In the genomic region with DNA sequence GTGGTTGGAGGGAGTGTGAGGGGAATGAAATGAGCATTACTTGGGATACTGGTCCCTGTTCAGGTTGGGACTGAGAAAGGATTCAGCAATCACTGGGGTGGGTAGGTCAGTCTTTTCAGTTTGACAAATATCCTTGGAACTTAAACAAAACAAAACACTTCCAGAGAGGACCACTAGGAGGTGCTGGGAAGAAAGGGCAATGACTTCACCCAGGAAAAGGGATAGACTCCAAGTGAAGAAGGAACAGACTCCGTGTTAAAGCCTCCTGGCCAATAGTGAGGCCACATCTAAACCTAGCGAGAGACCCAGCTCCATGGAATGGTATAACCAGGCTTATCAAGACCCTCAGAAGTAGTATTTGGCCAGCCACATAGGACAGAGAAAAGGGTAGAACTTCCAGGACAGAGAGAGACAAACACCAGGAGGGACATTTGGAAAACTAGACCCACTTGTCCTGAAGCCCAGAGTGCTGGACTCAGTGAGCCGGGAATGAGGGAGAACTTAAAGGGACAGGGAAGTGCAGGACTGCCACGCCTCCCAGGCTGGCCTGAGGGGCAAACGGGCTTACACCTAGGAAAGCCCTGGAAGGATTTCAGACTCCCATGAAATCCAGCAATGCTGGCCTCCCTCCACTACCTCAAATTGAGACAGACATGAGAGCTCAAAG, we compare ENCODE assay signal across 8 cellular contexts. TPM values are rescaled to one million over a fixed set of nuclear protein-coding genes. Genes with fewer than 3 reads are reported as not detected.
DNase-seq lines count a peak whose midpoint lies in the region; TF ChIP-seq lines count a peak whose summit lies in the region.

No MANE protein-coding gene starts in this region.

- no peak overlapping the region for H3K9ac ChIP-seq in OCI-LY3 (ENCODE audit: low read length)

- H3K4me3 Mint-ChIP-seq in nephron progenitor cell, result no peak overlapping the region
- no peak overlapping the region for H3K4me3 Mint-ChIP-seq in activated T-helper 1 cell treated with anti-CD3 and anti-CD28 coated beads, Interleukin-12 subunit alpha, Interleukin-12 subunit beta, Interleukin-2, Interleukin-4 antibody, amounts not matched to agents 30 ng/mL and 10 ng/mL and 1 ng/mL, durations not matched to agents 14 hours and 24 hours and 36 hours

- DNase-seq in AG09319 (ENCODE audit: extremely low read depth, low read depth) (peak; percentile 10), GM13976 (ENCODE audit: low spot score) (peak; percentile 59), erythroblast (lab: John Stamatoyannopoulos, UW) (peak; percentile 41 to 56), nephron progenitor cell (peak; percentile 15), amniotic stem cell (lab: John Stamatoyannopoulos, UW) (no peak)
- no peak for DNase-seq in activated T-helper 1 cell treated with anti-CD3 and anti-CD28 coated beads, Interleukin-12 subunit alpha, Interleukin-12 subunit beta, Interleukin-2, Interleukin-4 antibody, amounts not matched to agents 30 ng/mL and 10 ng/mL and 1 ng/mL, durations not matched to agents 14 hours and 24 hours and 36 hours (ENCODE audit: low spot score)
- no peak for DNase-seq in stimulated activated CD4-positive, alpha-beta T cell treated with anti-CD3 and anti-CD28 coated beads, Interleukin-4, amount 100 ng/mL, for 4 hours

- no peaks in the 10 kb centered on the region for H3K9me3 ChIP-seq in OCI-LY3 (ENCODE audit: insufficient read depth, low read length)

- peaks cover 29% of the 10 kb centered on the region for H3K4me1 Mint-ChIP-seq in nephron progenitor cell
- peaks cover 9% of the 10 kb centered on the region for H3K4me1 Mint-ChIP-seq in activated T-helper 1 cell treated with anti-CD3 and anti-CD28 coated beads, Interleukin-12 subunit alpha, Interleukin-12 subunit beta, Interleukin-2, Interleukin-4 antibody, amounts not matched to agents 30 ng/mL and 10 ng/mL and 1 ng/mL, durations not matched to agents 14 hours and 24 hours and 36 hours (ENCODE audit: low read depth)

- H3K4me1 ChIP-seq in OCI-LY3 (ENCODE audit: low read length), result peaks cover 13% of the 10 kb centered on the region

- no peak overlapping the region for H3K4me2 ChIP-seq in OCI-LY3 (ENCODE audit: low read length)

- no peak for TF ChIP-seq POLR2A in erythroblast (IDR thresholded peaks at IDR 0.05; ENCODE audit: low read length)

- no peak overlapping the region for H3K4me3 ChIP-seq in OCI-LY3 (ENCODE audit: low read length)

- no peak overlapping the region for H3K27ac ChIP-seq in OCI-LY3 (ENCODE audit: low read length)

- no peaks in the 10 kb centered on the region for H3K27me3 ChIP-seq in OCI-LY3 (ENCODE audit: low read depth, low read length)

- no peak overlapping the region for H2AFZ ChIP-seq in OCI-LY3 (ENCODE audit: low read depth, low read length)

- in situ Hi-C loops in GM13976 (cut with MboI; ENCODE audit: low sequenced_read_pairs, unreplicated experiment), result no loop called here

- no peak overlapping the region for H3K27ac Mint-ChIP-seq in nephron progenitor cell
- H3K27ac Mint-ChIP-seq in activated T-helper 1 cell treated with anti-CD3 and anti-CD28 coated beads, Interleukin-12 subunit alpha, Interleukin-12 subunit beta, Interleukin-2, Interleukin-4 antibody, amounts not matched to agents 30 ng/mL and 10 ng/mL and 1 ng/mL, durations not matched to agents 14 hours and 24 hours and 36 hours, result no peak overlapping the region

- TF ChIP-seq CTCF in AG09319 (IDR thresholded peaks at IDR 0.05; ENCODE audit: low read depth, low read length), result peak; percentile 74
- TF ChIP-seq CTCF in GM13976 (IDR thresholded peaks at IDR 0.05; ENCODE audit: borderline replicate concordance, control extremely low read depth, extremely low read depth, insufficient read depth, missing control alignments), result peak; percentile 60
- peak; percentile 54 for TF ChIP-seq CTCF in OCI-LY3 (IDR thresholded peaks at IDR 0.05; ENCODE audit: low read depth, low read length)
- TF ChIP-seq CTCF in nephron progenitor cell (IDR thresholded peaks at IDR 0.05), result peak; percentile 50

- intact Hi-C loops in activated T-helper 1 cell treated with anti-CD3 and anti-CD28 coated beads, Interleukin-12 subunit alpha, Interleukin-12 subunit beta, Interleukin-2, Interleukin-4 antibody, amounts not matched to agents 30 ng/mL and 10 ng/mL and 1 ng/mL, durations not matched to agents 14 hours and 24 hours and 36 hours (cut with micrococcal nuclease), result loop anchor here (1.0 kb wide), 1 partner anchor 150 kb away; no protein-coding TSS in a partner anchor

- H4K20me1 ChIP-seq in OCI-LY3 (ENCODE audit: insufficient read depth, low read length), result no peaks in the 10 kb centered on the region

- H3K36me3 Mint-ChIP-seq in nephron progenitor cell (ENCODE audit: low read depth), result no peaks in the 10 kb centered on the region
- H3K36me3 Mint-ChIP-seq in activated T-helper 1 cell treated with anti-CD3 and anti-CD28 coated beads, Interleukin-12 subunit alpha, Interleukin-12 subunit beta, Interleukin-2, Interleukin-4 antibody, amounts not matched to agents 30 ng/mL and 10 ng/mL and 1 ng/mL, durations not matched to agents 14 hours and 24 hours and 36 hours (ENCODE audit: low read depth), result no peaks in the 10 kb centered on the region

- H3K27me3 Mint-ChIP-seq in nephron progenitor cell (ENCODE audit: low read depth, poor library complexity), result peaks cover 3% of the 10 kb centered on the region
- peaks cover 6% of the 10 kb centered on the region for H3K27me3 Mint-ChIP-seq in activated T-helper 1 cell treated with anti-CD3 and anti-CD28 coated beads, Interleukin-12 subunit alpha, Interleukin-12 subunit beta, Interleukin-2, Interleukin-4 antibody, amounts not matched to agents 30 ng/mL and 10 ng/mL and 1 ng/mL, durations not matched to agents 14 hours and 24 hours and 36 hours (ENCODE audit: insufficient read depth)

- no peaks in the 10 kb centered on the region for H3K9me3 Mint-ChIP-seq in nephron progenitor cell
- H3K9me3 Mint-ChIP-seq in activated T-helper 1 cell treated with anti-CD3 and anti-CD28 coated beads, Interleukin-12 subunit alpha, Interleukin-12 subunit beta, Interleukin-2, Interleukin-4 antibody, amounts not matched to agents 30 ng/mL and 10 ng/mL and 1 ng/mL, durations not matched to agents 14 hours and 24 hours and 36 hours, result no peaks in the 10 kb centered on the region

- H3K36me3 ChIP-seq in OCI-LY3 (replicated peaks; ENCODE audit: low read depth, low read length), result no peaks in the 10 kb centered on the region

- H3K79me2 ChIP-seq in OCI-LY3 (ENCODE audit: low read length), result no peaks in the 10 kb centered on the region

RNA-seq across cellular contexts. Expression of a gene that starts 19.6 kb away (rescaled TPM):
- total RNA-seq in activated T-helper 1 cell treated with anti-CD3 and anti-CD28 coated beads, Interleukin-12 subunit alpha, Interleukin-12 subunit beta, Interleukin-2, Interleukin-4 antibody, amounts not matched to agents 30 ng/mL and 10 ng/mL and 1 ng/mL, durations not matched to agents 14 hours and 24 hours and 36 hours, result 0.10 and 0.12 TPM in 2 replicates

RNA-seq across cellular contexts. Expression of a gene that starts 55.0 kb away (rescaled TPM):
- 29.4 and 31.1 TPM in 2 replicates for total RNA-seq in activated T-helper 1 cell treated with anti-CD3 and anti-CD28 coated beads, Interleukin-12 subunit alpha, Interleukin-12 subunit beta, Interleukin-2, Interleukin-4 antibody, amounts not matched to agents 30 ng/mL and 10 ng/mL and 1 ng/mL, durations not matched to agents 14 hours and 24 hours and 36 hours

Comparison
In these comparisons a context has a peak if more than half of its experiments do, and no peak if none do; other contexts are left out.
1. DNase-seq: peak in AG09319 (single experiment), GM13976 (single experiment), erythroblast (2 of 2) and nephron progenitor cell (single experiment); none in activated T-helper 1 cell treated with anti-CD3 and anti-CD28 coated beads, Interleukin-12 subunit alpha, Interleukin-12 subunit beta, Interleukin-2, Interleukin-4 antibody, amounts not matched to agents 30 ng/mL and 10 ng/mL and 1 ng/mL, durations not matched to agents 14 hours and 24 hours and 36 hours (single experiment), amniotic stem cell (single experiment) and stimulated activated CD4-positive, alpha-beta T cell treated with anti-CD3 and anti-CD28 coated beads, Interleukin-4, amount 100 ng/mL, for 4 hours (0 of 2).
2. Peak in every context shown above with its lines, with median percentiles within 50 percentile points of each other: CTCF ChIP-seq.